In genomic region chr22:37391702-37392101, GRCh38 we compare ENCODE assay signal across 20 cellular contexts. TPM values are rescaled to one million over a fixed set of nuclear protein-coding genes. Genes with fewer than 3 reads are reported as not detected.
DNase-seq lines count a peak whose midpoint lies in the region; ATAC-seq and TF ChIP-seq lines count a peak whose summit lies in the region.
"Had no signal": no experiment of that assay in that cellular context is flagged by ENCODE, and none has a peak within 500 bp of the region (broad histone marks: within the 10 kb centered on the region; RNA-seq: fewer than 3 reads in every experiment).

No MANE protein-coding gene starts in this region.

- H3K27ac ChIP-seq in HCT116 (ENCODE audit: low read depth, low read length), result 0 out of 2 replicates have a peak overlapping the region, but pooled peaks have one; percentile 14
- H3K27ac ChIP-seq: 22Rv1, BLaER1, C4-2B had no signal

- H3K4me3 Mint-ChIP-seq in brain, result no peak overlapping the region
- no peak overlapping the region for H3K4me3 Mint-ChIP-seq in glutamatergic neuron (ENCODE audit: unreplicated experiment)
- H3K4me3 Mint-ChIP-seq: B cell; CD4-positive, CD25-positive, alpha-beta regulatory T cell; CD8-positive, alpha-beta T cell had no signal

- peaks cover 3 to 14% of the 10 kb centered on the region in 2 experiments; a peak in 2 of 4 replicates for H3K4me1 ChIP-seq in HCT116 (ENCODE audit: control insufficient read depth in 1 of 2, insufficient read depth in 2 of 2, low read length in 2 of 2)
- H3K4me1 ChIP-seq: HAP-1 had no signal

- H3K4me3 ChIP-seq in HCT116 (replicated peaks in 1 of 2; ENCODE audit: low read depth in 1 of 2, low read length in 2 of 2), result no peak overlapping the region
- H3K4me3 ChIP-seq: BLaER1, GM12878, HAP-1 had no signal

- H2AFZ ChIP-seq in HCT116 (ENCODE audit: low read depth, low read length, poor library complexity, severe bottlenecking), result no peak overlapping the region

- peaks cover 23% of the 10 kb centered on the region; the same call in 1 of the 2 replicates for H3K79me2 ChIP-seq in HCT116 (ENCODE audit: insufficient read depth, low read length)

- no peaks in the 10 kb centered on the region for H3K9me2 ChIP-seq in HCT116 (ENCODE audit: insufficient read depth)

- H3K36me3 Mint-ChIP-seq in brain (no peaks in the 10 kb centered on the region), glutamatergic neuron (ENCODE audit: unreplicated experiment) (no peaks in the 10 kb centered on the region)
- H3K36me3 Mint-ChIP-seq: CD4-positive, CD25-positive, alpha-beta regulatory T cell; CD8-positive, alpha-beta T cell had no signal

- H4K20me1 ChIP-seq in HCT116 (ENCODE audit: insufficient read depth), result no peaks in the 10 kb centered on the region

- no peak overlapping the region for H3K4me2 ChIP-seq in HCT116 (ENCODE audit: low read length)
- H3K4me2 ChIP-seq: BLaER1 had no signal

- intact Hi-C loops in HCT116 (cut with micrococcal nuclease), result no loop called here

- no peaks in the 10 kb centered on the region for H3K27me3 ChIP-seq in HCT116 (ENCODE audit: insufficient read depth, low read length)
- H3K27me3 ChIP-seq: BLaER1 had no signal

- H3K27me3 Mint-ChIP-seq in brain (no peaks in the 10 kb centered on the region), glutamatergic neuron (ENCODE audit: unreplicated experiment) (peaks cover 10% of the 10 kb centered on the region)

- H3K9me3 ChIP-seq in HCT116 (ENCODE audit: control insufficient read depth in 1 of 2, insufficient read depth in 1 of 2, low read depth in 1 of 2, low read length in 2 of 2), result no peaks in the 10 kb centered on the region
- H3K9me3 ChIP-seq: BLaER1, Caco-2, HAP-1 had no signal

- DNase-seq in HCT116 (ENCODE audit: low read depth, low spot score), result no peak
- DNase-seq in glutamatergic neuron, result no peak
- DNase-seq in NCI-H1048 (lab: John Stamatoyannopoulos, UW), result no peak
- DNase-seq in stimulated activated CD8-positive, alpha-beta memory T cell treated with anti-CD3 and anti-CD28 coated beads, Interleukin-4, amount 100 ng/mL, for 48 hours, result no peak
- DNase-seq: Caco-2; CD4-positive, CD25-positive, alpha-beta regulatory T cell; CD8-positive, alpha-beta T cell; DMS153; DMS79; EL; GDM1; GOT3 had no signal

- H3K4me1 Mint-ChIP-seq in brain, result peaks cover 54% of the 10 kb centered on the region
- H3K4me1 Mint-ChIP-seq in glutamatergic neuron (ENCODE audit: low read depth, unreplicated experiment), result peaks cover 23% of the 10 kb centered on the region
- H3K4me1 Mint-ChIP-seq: B cell; CD4-positive, CD25-positive, alpha-beta regulatory T cell had no signal

- POLR2A ChIA-PET in HCT116 (lab: Charles Lee), result no interaction called here

- TF ChIP-seq RAD21 in HCT116 (IDR thresholded peaks at IDR 0.05; ENCODE audit: low read depth), result no peak

- 0 out of 4 replicates have a peak, but pooled peaks cover 0 to 3% of the 10 kb centered on the region in 2 experiments for H3K36me3 ChIP-seq in HCT116 (ENCODE audit: control insufficient read depth in 1 of 2, insufficient read depth in 2 of 2, low read length in 2 of 2)
- H3K36me3 ChIP-seq: BLaER1, HAP-1 had no signal

- no TSS peak for BruUV-seq in HCT116 (replicated peaks; lab: Mats Ljungman, UMichigan)

- CTCF ChIA-PET in HCT116 (lab: Charles Lee), result no interaction called here

- H3K27ac Mint-ChIP-seq in brain (peak overlapping the region in 4 of 5 experiments; percentile 73 to 87 (median 80)), glutamatergic neuron (ENCODE audit: unreplicated experiment) (peak overlapping the region; percentile 72)
- H3K27ac Mint-ChIP-seq: B cell; CD4-positive, CD25-positive, alpha-beta regulatory T cell; CD8-positive, alpha-beta T cell had no signal

- RAD21 ChIA-PET in HCT116 (lab: Charles Lee; ENCODE audit: low non-redundant PET in 1 of 2, low total read pairs in 2 of 2, uncharacterized antibody in 2 of 2, unreplicated experiment in 2 of 2), result no interaction called here

- ATAC-seq in HCT116 (no peak), GM18873 (IDR thresholded peaks at IDR 0.05; ENCODE audit: low FRiP score, unreplicated experiment) (no peak)
- ATAC-seq: CD8-positive, alpha-beta T cell; GM12878 had no signal

- H3K9me3 Mint-ChIP-seq in brain (peaks cover 0 to 2% (median 0%) of the 10 kb centered on the region in 5 experiments), glutamatergic neuron (ENCODE audit: unreplicated experiment) (peaks cover 8% of the 10 kb centered on the region)
- H3K9me3 Mint-ChIP-seq: CD4-positive, CD25-positive, alpha-beta regulatory T cell; CD8-positive, alpha-beta T cell had no signal

- no peak for TF ChIP-seq POLR2A in HCT116 (IDR thresholded peaks at IDR 0.05; ENCODE audit: borderline replicate concordance, extremely low read depth, insufficient read depth, insufficient read length)

- no peak for TF ChIP-seq CTCF in HCT116 (IDR thresholded peaks at IDR 0.05 in 2 of 3, conservative IDR thresholded peaks at IDR 0.05 in 1 of 3; ENCODE audit: borderline replicate concordance in 1 of 3, insufficient read depth in 1 of 3, low read depth in 2 of 3, low read length in 2 of 3)
- no peak for TF ChIP-seq CTCF in brain (conservative IDR thresholded peaks at IDR 0.05)
- no peak for TF ChIP-seq CTCF in glutamatergic neuron (IDR thresholded peaks at IDR 0.05; ENCODE audit: partially characterized antibody, unreplicated experiment)

- no peak overlapping the region for H3K9ac ChIP-seq in HCT116 (ENCODE audit: low read length)
- H3K9ac ChIP-seq: BLaER1 had no signal

TF ChIP-seq in HCT116, 20 proteins besides CTCF, POLR2A, EP300 and RAD21:
- TF ChIP-seq MAX (IDR thresholded peaks at IDR 0.05), result no peak
- no peak for TF ChIP-seq POLR2AphosphoS5 (IDR thresholded peaks at IDR 0.05; ENCODE audit: low read depth, low read length)
- TF ChIP-seq REST (IDR thresholded peaks at IDR 0.05; ENCODE audit: low read depth), result no peak
- TF ChIP-seq ZFX (IDR thresholded peaks at IDR 0.05), result no peak
- TF ChIP-seq SP1 (IDR thresholded peaks at IDR 0.05; ENCODE audit: low read depth), result no peak
- no peak for TF ChIP-seq TCF7L2 (IDR thresholded peaks at IDR 0.05; ENCODE audit: borderline replicate concordance, extremely low read depth, insufficient read depth, insufficient read length)
- TF ChIP-seq CEBPB (IDR thresholded peaks at IDR 0.05; ENCODE audit: low read depth), result no peak
- TF ChIP-seq CBX3 (IDR thresholded peaks at IDR 0.05; ENCODE audit: low read depth), result no peak
- no peak for TF ChIP-seq ZNF274 (IDR thresholded peaks at IDR 0.05; ENCODE audit: low read depth, low read length)
- no peak for TF ChIP-seq YY1 (IDR thresholded peaks at IDR 0.05; ENCODE audit: extremely low read depth, insufficient replicate concordance, low read depth, low read length)
- no peak for TF ChIP-seq FOSL1 (IDR thresholded peaks at IDR 0.05; ENCODE audit: low read depth)

RNA-seq across cellular contexts. Expression of gene ELFN2, which starts 35.6 kb away (rescaled TPM):
- total RNA-seq in HCT116 (2021; ENCODE audit: unreplicated experiment) (45.4 TPM), glutamatergic neuron (ENCODE audit: unreplicated experiment) (7.3 TPM)
- 30.1 TPM in 2 replicates for polyA plus RNA-seq in HCT116 (2012)
- 3.7 TPM for polyA plus RNA-seq in brain (ENCODE audit: insufficient read depth, low read depth, low replicate concordance)
- total RNA-seq: CD8-positive, alpha-beta T cell had no signal
- polyA plus RNA-seq: CD4-positive, CD25-positive, alpha-beta regulatory T cell had no signal
